Comparison of ENCODE assay signal across 15 cellular contexts in genomic region chr14:61706096-61706690, GRCh38. TPM values are rescaled to one million over a fixed set of nuclear protein-coding genes. Genes with fewer than 3 reads are reported as not detected.
A peak's percentile ranks its signal among the peaks of the same experiment; 100 is the strongest.
DNase-seq lines count a peak whose midpoint lies in the region; ATAC-seq, FAIRE-seq and TF ChIP-seq lines count a peak whose summit lies in the region.
"Had no signal": no experiment of that assay in that cellular context is flagged by ENCODE, and none has a peak within 500 bp of the region (broad histone marks: within the 10 kb centered on the region; RNA-seq: fewer than 3 reads in every experiment).

No MANE protein-coding gene starts in this region.

- H2AFZ ChIP-seq in Loucy (ENCODE audit: low read length) (no peak overlapping the region), endothelial cell of umbilical vein (ENCODE audit: low read depth, low read length) (no peak overlapping the region)

- peaks cover 4% of the 10 kb centered on the region for H3K9me3 Mint-ChIP-seq in activated naive CD4-positive, alpha-beta T cell treated with anti-CD3 and anti-CD28 coated beads for 36 hours
- no peaks in the 10 kb centered on the region for H3K9me3 Mint-ChIP-seq in activated naive CD4-positive, alpha-beta T cell treated with anti-CD3 and anti-CD28 coated beads, Interleukin-2, amount 50 U/mL, for 72 hours
- H3K9me3 Mint-ChIP-seq: stimulated activated naive B cell treated with anti-CD40 and anti-IgM and Interleukin-4, amounts not matched to agents 10 μg/mL and 1 μg/mL and 100 μg/mL, for 72 hours had no signal

- no peak overlapping the region for H3K27ac ChIP-seq in endothelial cell of umbilical vein (ENCODE audit: insufficient read depth, low read depth, low read length)
- H3K27ac ChIP-seq: dorsolateral prefrontal cortex, uterus had no signal

- H3K79me2 ChIP-seq in Loucy (ENCODE audit: insufficient read depth, low read length) (peaks cover 93% of the 10 kb centered on the region), endothelial cell of umbilical vein (ENCODE audit: control insufficient read depth, insufficient read depth, low read length) (peaks cover 90% of the 10 kb centered on the region)

- H4K20me1 ChIP-seq in Loucy (ENCODE audit: insufficient read depth, low read length, poor library complexity, severe bottlenecking): peaks cover 85% of the 10 kb centered on the region
- H4K20me1 ChIP-seq in endothelial cell of umbilical vein (replicated peaks; ENCODE audit: control insufficient read depth, extremely low read depth, insufficient read depth, low read length): peaks cover 26% of the 10 kb centered on the region

- no peaks in the 10 kb centered on the region for H3K9me3 ChIP-seq in Loucy (ENCODE audit: insufficient read depth, low read depth, low read length)
- H3K9me3 ChIP-seq in endothelial cell of umbilical vein (replicated peaks; ENCODE audit: control insufficient read depth, insufficient read depth, low read length): no peaks in the 10 kb centered on the region
- H3K9me3 ChIP-seq: uterus had no signal

- peak; percentile 37 for TF ChIP-seq POLR2A in endothelial cell of umbilical vein (IDR thresholded peaks at IDR 0.05; ENCODE audit: low read depth, low read length)

- H3K4me1 ChIP-seq in Loucy (ENCODE audit: insufficient read depth, low read length, poor library complexity, severe bottlenecking) (peaks cover 56% of the 10 kb centered on the region), endothelial cell of umbilical vein (ENCODE audit: control insufficient read depth, extremely low read depth, insufficient read depth, low read length) (peaks cover 11% of the 10 kb centered on the region)

- no peaks in the 10 kb centered on the region for H3K36me3 ChIP-seq in Loucy (ENCODE audit: insufficient read depth, low read length)
- H3K36me3 ChIP-seq in endothelial cell of umbilical vein (ENCODE audit: control insufficient read depth in 2 of 2, extremely low read depth in 1 of 2, insufficient read depth in 2 of 2, low read length in 2 of 2): no peaks in the 10 kb centered on the region
- H3K36me3 ChIP-seq: uterus had no signal

- H3K9me1 ChIP-seq in endothelial cell of umbilical vein (replicated peaks; ENCODE audit: control insufficient read depth, extremely low read depth, insufficient read depth, low read length): no peaks in the 10 kb centered on the region

- H3K27me3 ChIP-seq in Loucy (ENCODE audit: insufficient read depth, low read length, poor library complexity, severe bottlenecking) (no peaks in the 10 kb centered on the region), endothelial cell of umbilical vein (ENCODE audit: control insufficient read depth in 2 of 2, insufficient read depth in 2 of 2, low read length in 2 of 2) (no peaks in the 10 kb centered on the region)
- H3K27me3 ChIP-seq: dorsolateral prefrontal cortex, uterus had no signal

- POLR2A ChIA-PET in endothelial cell of umbilical vein (lab: Charles Lee): interaction anchor here (0.8 kb wide), 1 partner anchor 11 kb away, joined by 4 read pairs; the partner anchor contains the start of gene HIF1A

- peak overlapping the region; percentile 96 for H3K4me3 ChIP-seq in Loucy (ENCODE audit: low read length, poor library complexity, severe bottlenecking)
- no peak overlapping the region for H3K4me3 ChIP-seq in endothelial cell of umbilical vein (replicated peaks in 1 of 3; ENCODE audit: insufficient read depth in 1 of 3, low read depth in 1 of 3, low read length in 3 of 3)
- peak overlapping the region; percentile 89 for H3K4me3 ChIP-seq in skeletal muscle cell (ENCODE audit: low read depth, low read length)
- H3K4me3 ChIP-seq: dorsolateral prefrontal cortex, K562, uterus had no signal

- H3K36me3 Mint-ChIP-seq in activated naive CD4-positive, alpha-beta T cell treated with anti-CD3 and anti-CD28 coated beads for 36 hours (ENCODE audit: low read depth): peaks cover 58% of the 10 kb centered on the region
- H3K36me3 Mint-ChIP-seq in activated naive CD4-positive, alpha-beta T cell treated with anti-CD3 and anti-CD28 coated beads, Interleukin-2, amount 50 U/mL, for 72 hours: peaks cover 0 to 23% of the 10 kb centered on the region in 2 donors

- BruUV-seq in endothelial cell of umbilical vein (replicated peaks; lab: Mats Ljungman, UMichigan): no TSS peak

- H3K9me2 ChIP-seq in Loucy (replicated peaks; ENCODE audit: low read depth, low read length): no peaks in the 10 kb centered on the region

- H3K27ac Mint-ChIP-seq in activated naive CD4-positive, alpha-beta T cell treated with anti-CD3 and anti-CD28 coated beads for 36 hours: peak overlapping the region; percentile 75
- no peak overlapping the region for H3K27ac Mint-ChIP-seq in activated naive CD4-positive, alpha-beta T cell treated with anti-CD3 and anti-CD28 coated beads, Interleukin-2, amount 50 U/mL, for 72 hours
- H3K27ac Mint-ChIP-seq: stimulated activated naive B cell treated with anti-CD40 and anti-IgM and Interleukin-4, amounts not matched to agents 10 μg/mL and 1 μg/mL and 100 μg/mL, for 72 hours had no signal

- no peaks in the 10 kb centered on the region for H3F3A ChIP-seq in Loucy (ENCODE audit: low read depth)

- H3K27me3 Mint-ChIP-seq in activated naive CD4-positive, alpha-beta T cell treated with anti-CD3 and anti-CD28 coated beads for 36 hours (ENCODE audit: low read depth): no peaks in the 10 kb centered on the region
- H3K27me3 Mint-ChIP-seq: stimulated activated naive B cell treated with anti-CD40 and anti-IgM and Interleukin-4, amounts not matched to agents 10 μg/mL and 1 μg/mL and 100 μg/mL, for 72 hours had no signal

- peak overlapping the region; percentile 82 for H3K4me2 ChIP-seq in Loucy (ENCODE audit: low read depth, low read length, poor library complexity, severe bottlenecking)
- H3K4me2 ChIP-seq in endothelial cell of umbilical vein (ENCODE audit: insufficient read depth, low read length): no peak overlapping the region

- CTCF ChIA-PET in activated naive CD4-positive, alpha-beta T cell treated with anti-CD3 and anti-CD28 coated beads for 36 hours (lab: Charles Lee): interaction anchor here (0.6 to 0.8 kb wide), 5 partner anchors 38 to 1906 kb away, joined by 3 to 4 read pairs (median 3); no protein-coding TSS in a partner anchor
- CTCF ChIA-PET in endothelial cell of umbilical vein (lab: Charles Lee): interaction anchor here (0.7 to 2.0 kb wide), 7 partner anchors 8 to 236 kb away, joined by 3 to 8 read pairs (median 3); no protein-coding TSS in a partner anchor

- no peak for FAIRE-seq in endothelial cell of umbilical vein (lab: Jason Lieb, UNC)
- FAIRE-seq: K562 had no signal

- intact Hi-C loops in activated naive CD4-positive, alpha-beta T cell treated with anti-CD3 and anti-CD28 coated beads for 36 hours (cut with micrococcal nuclease): no loop called here
- intact Hi-C loops in endothelial cell of umbilical vein (cut with micrococcal nuclease): no loop called here

- peak overlapping the region; percentile 43 for H3K4me3 Mint-ChIP-seq in activated naive CD4-positive, alpha-beta T cell treated with anti-CD3 and anti-CD28 coated beads for 36 hours
- H3K4me3 Mint-ChIP-seq: stimulated activated naive B cell treated with anti-CD40 and anti-IgM and Interleukin-4, amounts not matched to agents 10 μg/mL and 1 μg/mL and 100 μg/mL, for 72 hours had no signal

- peaks cover 83% of the 10 kb centered on the region for H3K4me1 Mint-ChIP-seq in activated naive CD4-positive, alpha-beta T cell treated with anti-CD3 and anti-CD28 coated beads for 36 hours (ENCODE audit: low read depth)

- dilution Hi-C loops in endothelial cell of umbilical vein (cut with MboI; ENCODE audit: extremely low pct_ligation_motif_present, low sequenced_read_pairs): no loop called here

- DNase-seq in activated naive CD4-positive, alpha-beta T cell treated with anti-CD3 and anti-CD28 coated beads for 36 hours: no peak
- DNase-seq in activated naive CD4-positive, alpha-beta T cell treated with anti-CD3 and anti-CD28 coated beads, Interleukin-2, amount 50 U/mL, for 72 hours (ENCODE audit: low spot score in 2 of 2): no peak
- DNase-seq in endothelial cell of umbilical vein (ENCODE audit: low read depth, low spot score): no peak
- DNase-seq in skeletal muscle cell (ENCODE audit: low read depth): no peak
- DNase-seq in kidney tubule cell (ENCODE audit: low spot score): no peak
- no peak for DNase-seq in cerebellar cortex (ENCODE audit: low spot score)
- DNase-seq: amniotic stem cell; dorsolateral prefrontal cortex; NCI-H1417; stimulated activated naive B cell treated with anti-CD40 and anti-IgM and Interleukin-4, amounts not matched to agents 10 μg/mL and 1 μg/mL and 100 μg/mL, for 72 hours; uterus had no signal

- TF ChIP-seq CTCF in Loucy (conservative IDR thresholded peaks at IDR 0.05; ENCODE audit: low read length): no peak
- TF ChIP-seq CTCF in endothelial cell of umbilical vein (IDR thresholded peaks at IDR 0.05; ENCODE audit: extremely low read depth in 1 of 2, insufficient read depth in 1 of 2, low read depth in 1 of 2, low read length in 2 of 2): no peak

- no peak for ATAC-seq in activated naive CD4-positive, alpha-beta T cell treated with anti-CD3 and anti-CD28 coated beads, Interleukin-2, amount 50 U/mL, for 72 hours
- no peak for ATAC-seq in HG03439 (IDR thresholded peaks at IDR 0.05; ENCODE audit: unreplicated experiment)
- ATAC-seq: K562; SK-N-SH treated with all-trans-retinoic acid at 6 μM for 48 hours; stimulated activated naive B cell treated with anti-CD40 and anti-IgM and Interleukin-4, amounts not matched to agents 10 μg/mL and 1 μg/mL and 100 μg/mL, for 72 hours had no signal

- H3K9ac ChIP-seq in Loucy (ENCODE audit: low read depth, low read length, poor library complexity, severe bottlenecking) (peak overlapping the region; percentile 5), endothelial cell of umbilical vein (replicated peaks; ENCODE audit: extremely low read depth, insufficient read depth, low read length) (no peak overlapping the region)

RNA-seq across cellular contexts. Expression of gene HIF1A, which starts 10.9 kb away (rescaled TPM):
- total RNA-seq in activated naive CD4-positive, alpha-beta T cell treated with anti-CD3 and anti-CD28 coated beads for 36 hours: 100 to 1,000 TPM; 398 to 417 TPM
- 100 to 1,000 TPM; 165 to 170 TPM for total RNA-seq in activated naive CD4-positive, alpha-beta T cell treated with anti-CD3 and anti-CD28 coated beads, Interleukin-2, amount 50 U/mL, for 72 hours
- 179 and 180 TPM in 2 replicates for total RNA-seq in endothelial cell of umbilical vein
- 47.5 and 58.3 TPM in 2 replicates for polyA plus RNA-seq in endothelial cell of umbilical vein
- polyA plus RNA-seq in endothelial cell of umbilical vein (2011; cell fraction: cytosol; rRNA removed): 54.8 and 55.8 TPM in 2 replicates
- polyA plus RNA-seq in endothelial cell of umbilical vein (2011; cell fraction: nucleus; rRNA removed): 85.6 and 122 TPM in 2 replicates
- 80.0 and 108 TPM in 2 replicates for polyA plus RNA-seq in endothelial cell of umbilical vein (2012)
- 163 and 192 TPM in 2 replicates for polyA minus RNA-seq in endothelial cell of umbilical vein
- polyA minus RNA-seq in endothelial cell of umbilical vein (2011; cell fraction: cytosol; rRNA and poly(A)+ RNA removed): 137 TPM
- 189 and 207 TPM in 2 replicates for polyA minus RNA-seq in endothelial cell of umbilical vein (2011; cell fraction: nucleus; rRNA and poly(A)+ RNA removed)

RNA-seq across cellular contexts. Expression of gene SNAPC1, which starts 56.0 kb away (rescaled TPM):
- total RNA-seq in activated naive CD4-positive, alpha-beta T cell treated with anti-CD3 and anti-CD28 coated beads for 36 hours: 1 to 10 TPM; 8.7 to 9.2 TPM
- 10 to 100 TPM; 10.5 to 11.4 TPM for total RNA-seq in activated naive CD4-positive, alpha-beta T cell treated with anti-CD3 and anti-CD28 coated beads, Interleukin-2, amount 50 U/mL, for 72 hours
- 12.7 and 21.8 TPM in 2 replicates for total RNA-seq in endothelial cell of umbilical vein
- polyA plus RNA-seq in endothelial cell of umbilical vein: 7.7 and 14.3 TPM in 2 replicates
- polyA plus RNA-seq in endothelial cell of umbilical vein (2011; cell fraction: cytosol; rRNA removed): 13.7 and 15.0 TPM in 2 replicates
- 8.4 and 13.5 TPM in 2 replicates for polyA plus RNA-seq in endothelial cell of umbilical vein (2011; cell fraction: nucleus; rRNA removed)
- polyA plus RNA-seq in endothelial cell of umbilical vein (2012): 34.1 and 59.0 TPM in 2 replicates
- 3.6 TPM in 2 replicates for polyA minus RNA-seq in endothelial cell of umbilical vein
- polyA minus RNA-seq in endothelial cell of umbilical vein (2011; cell fraction: cytosol; rRNA and poly(A)+ RNA removed): 2.4 TPM
- 4.7 and 5.5 TPM in 2 replicates for polyA minus RNA-seq in endothelial cell of umbilical vein (2011; cell fraction: nucleus; rRNA and poly(A)+ RNA removed)

Comparison
In these comparisons a context has a peak if more than half of its experiments do, and no peak if none do; other contexts are left out.
1. H3K4me3 ChIP-seq: peak in Loucy (single experiment) and skeletal muscle cell (single experiment); none in endothelial cell of umbilical vein (0 of 3).